In genomic region chr7:83271212-83272099, GRCh38 we compare ENCODE assay signal across 9 cellular contexts.
A peak's percentile ranks its signal among the peaks of the same experiment; 100 is the strongest.
DNase-seq lines count a peak whose midpoint lies in the region; ATAC-seq and TF ChIP-seq lines count a peak whose summit lies in the region.
"Had no signal": no experiment of that assay in that cellular context is flagged by ENCODE, and none has a peak within 500 bp of the region (broad histone marks: within the 10 kb centered on the region; RNA-seq: fewer than 3 reads in every experiment).

No MANE protein-coding gene starts in this region.

- H3K4me1 ChIP-seq in CD8-positive, alpha-beta memory T cell (ENCODE audit: insufficient read depth, low read length), result no peaks in the 10 kb centered on the region

- H3K36me3 Mint-ChIP-seq in brain (no peaks in the 10 kb centered on the region), neural crest cell (ENCODE audit: low read depth) (no peaks in the 10 kb centered on the region)
- H3K36me3 Mint-ChIP-seq in CD8-positive, alpha-beta memory T cell, result no peaks in the 10 kb centered on the region

- no peak overlapping the region for H3K4me3 ChIP-seq in CD8-positive, alpha-beta memory T cell (ENCODE audit: low read length)

- no peaks in the 10 kb centered on the region for H3K36me3 ChIP-seq in CD8-positive, alpha-beta memory T cell (ENCODE audit: insufficient read depth, low read length)

- H3K4me1 Mint-ChIP-seq in brain, result peaks cover 11% of the 10 kb centered on the region
- H3K4me1 Mint-ChIP-seq in neural crest cell, result no peaks in the 10 kb centered on the region
- no peaks in the 10 kb centered on the region for H3K4me1 Mint-ChIP-seq in CD8-positive, alpha-beta memory T cell

- CTCF ChIA-PET in CD8-positive, alpha-beta memory T cell (lab: Charles Lee), result no interaction called here

- no peak overlapping the region for H3K4me3 Mint-ChIP-seq in brain
- no peak overlapping the region for H3K4me3 Mint-ChIP-seq in neural crest cell
- no peak overlapping the region for H3K4me3 Mint-ChIP-seq in CD8-positive, alpha-beta memory T cell
- H3K4me3 Mint-ChIP-seq: T-helper 1 cell treated with Interleukin-12 subunit alpha and Interleukin-12 subunit beta and Interleukin-4 antibody, amounts not matched to agents 30 μg/mL and 1 μg/mL, for 36 hours had no signal

- TF ChIP-seq CTCF in brain (conservative IDR thresholded peaks at IDR 0.05) (peak; percentile 51 to 69), neural crest cell (conservative IDR thresholded peaks at IDR 0.05) (peak; percentile 68)

- no peaks in the 10 kb centered on the region for H3K27me3 ChIP-seq in CD8-positive, alpha-beta memory T cell (ENCODE audit: insufficient read depth, low read length, poor library complexity, severe bottlenecking)

- no peak overlapping the region for H3K27ac ChIP-seq in CD8-positive, alpha-beta memory T cell (ENCODE audit: low read depth, low read length)

- no peaks in the 10 kb centered on the region for H3K9me3 Mint-ChIP-seq in brain
- no peaks in the 10 kb centered on the region for H3K9me3 Mint-ChIP-seq in neural crest cell
- peaks cover 1 to 54% (median 3%) of the 10 kb centered on the region in 5 donors for H3K9me3 Mint-ChIP-seq in CD8-positive, alpha-beta memory T cell
- H3K9me3 Mint-ChIP-seq: T-helper 1 cell treated with Interleukin-12 subunit alpha and Interleukin-12 subunit beta and Interleukin-4 antibody, amounts not matched to agents 30 μg/mL and 1 μg/mL, for 36 hours had no signal

- H3K27me3 Mint-ChIP-seq in brain (no peaks in the 10 kb centered on the region), neural crest cell (ENCODE audit: low read depth) (no peaks in the 10 kb centered on the region)
- H3K27me3 Mint-ChIP-seq in CD8-positive, alpha-beta memory T cell, result no peaks in the 10 kb centered on the region

- DNase-seq in NCI-H1436 (lab: John Stamatoyannopoulos, UW) (peak; percentile 45), NCI-H1436 treated with DMSO at 0.1 percent for 48 hours (lab: John Stamatoyannopoulos, UW) (no peak), NCI-H2171 treated with DMSO at 0.1 percent for 48 hours (lab: John Stamatoyannopoulos, UW) (peak; percentile 63), neural crest cell (ENCODE audit: low read depth, low spot score) (no peak)
- no peak for DNase-seq in CD8-positive, alpha-beta memory T cell
- no peak for DNase-seq in activated CD4-positive, alpha-beta T cell treated with anti-CD3 and anti-CD28 coated beads for 1 hour

- ATAC-seq in GM21381 (IDR thresholded peaks at IDR 0.05; ENCODE audit: unreplicated experiment), result no peak

- POLR2A ChIA-PET in CD8-positive, alpha-beta memory T cell (lab: Charles Lee), result no interaction called here

- no peaks in the 10 kb centered on the region for H3K9me3 ChIP-seq in CD8-positive, alpha-beta memory T cell (ENCODE audit: low read length)

- no peak overlapping the region for H3K27ac Mint-ChIP-seq in brain
- H3K27ac Mint-ChIP-seq in neural crest cell (ENCODE audit: unreplicated experiment), result no peak overlapping the region
- no peak overlapping the region for H3K27ac Mint-ChIP-seq in CD8-positive, alpha-beta memory T cell
- H3K27ac Mint-ChIP-seq: T-helper 1 cell treated with Interleukin-12 subunit alpha and Interleukin-12 subunit beta and Interleukin-4 antibody, amounts not matched to agents 30 μg/mL and 1 μg/mL, for 36 hours had no signal

Comparison
In these comparisons a context has a peak if more than half of its experiments do, and no peak if none do; other contexts are left out.
1. DNase-seq: peak in NCI-H1436 (single experiment) and NCI-H2171 treated with DMSO at 0.1 percent for 48 hours (single experiment); none in NCI-H1436 treated with DMSO at 0.1 percent for 48 hours (single experiment), neural crest cell (single experiment), CD8-positive, alpha-beta memory T cell (0 of 5) and activated CD4-positive, alpha-beta T cell treated with anti-CD3 and anti-CD28 coated beads for 1 hour (single experiment).